Comparison of ENCODE assay signal across 9 cellular contexts in the genomic region with DNA sequence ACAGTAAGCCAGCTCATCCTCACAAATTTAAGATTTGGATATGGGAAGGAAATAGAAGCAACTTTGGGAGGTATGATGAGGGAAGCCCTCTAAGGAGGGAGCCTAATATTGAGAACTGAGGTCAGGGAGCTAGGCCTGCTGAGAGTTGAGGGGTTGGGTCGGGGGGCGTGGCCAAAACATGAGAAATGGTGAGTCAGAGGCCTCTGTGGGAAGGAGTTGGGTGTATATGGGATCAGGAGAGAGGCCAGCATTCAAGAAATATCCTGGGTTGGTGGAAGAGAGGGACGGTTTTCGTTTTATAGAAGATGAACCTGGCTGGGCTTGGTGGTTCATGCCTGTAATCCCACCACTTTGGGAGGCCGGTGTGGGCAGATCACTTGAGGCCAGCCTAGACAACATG. TPM values are rescaled to one million over a fixed set of nuclear protein-coding genes. Genes with fewer than 3 reads are reported as not detected.
DNase-seq lines count a peak whose midpoint lies in the region; ATAC-seq, FAIRE-seq and TF ChIP-seq lines count a peak whose summit lies in the region.
"Had no signal": no experiment of that assay in that cellular context is flagged by ENCODE, and none has a peak within 500 bp of the region (broad histone marks: within the 10 kb centered on the region; RNA-seq: fewer than 3 reads in every experiment).

No MANE protein-coding gene starts in this region.

- H3K4me1 ChIP-seq in DND-41 (ENCODE audit: insufficient read depth, low read length) = peaks cover 21% of the 10 kb centered on the region

- FAIRE-seq in D721Med (lab: Jason Lieb, UNC) = no peak

- ATAC-seq in DND-41 (ENCODE audit: insufficient read depth, low read depth) = peak; percentile 50; the same call in 1 of the 3 replicates

- TF ChIP-seq CTCF in DND-41 (IDR thresholded peaks at IDR 0.05; ENCODE audit: borderline replicate concordance, extremely low read depth, low read length, poor library complexity, severe bottlenecking) (no peak), glutamatergic neuron (IDR thresholded peaks at IDR 0.05; ENCODE audit: partially characterized antibody, unreplicated experiment) (no peak), D721Med (IDR thresholded peaks at IDR 0.05; ENCODE audit: insufficient read depth, missing control alignments) (no peak)

- no peak overlapping the region for H2AFZ ChIP-seq in DND-41 (ENCODE audit: low read depth, low read length)

- peaks cover 3% of the 10 kb centered on the region for H3K27me3 Mint-ChIP-seq in glutamatergic neuron (ENCODE audit: unreplicated experiment)
- H3K27me3 Mint-ChIP-seq: progenitor cell of endocrine pancreas had no signal

- DNase-seq in DND-41 (peak; percentile 31), M059J (ENCODE audit: low read depth) (peak; percentile 90), brain pericyte (ENCODE audit: low read depth, low spot score) (peak; percentile 13), non-pigmented ciliary epithelial cell (ENCODE audit: low read depth) (peak; percentile 56), NCI-H2029 treated with DMSO at 0.1 percent for 48 hours (lab: John Stamatoyannopoulos, UW) (no peak), glutamatergic neuron (no peak), NCI-H526 treated with DMSO at 0.1 percent for 48 hours (lab: John Stamatoyannopoulos, UW) (no peak), D721Med (ENCODE audit: insufficient read length, low spot score) (no peak)

- no peaks in the 10 kb centered on the region for H4K20me1 ChIP-seq in DND-41 (ENCODE audit: insufficient read depth, low read length)

- peaks cover 19% of the 10 kb centered on the region for H3K36me3 Mint-ChIP-seq in glutamatergic neuron (ENCODE audit: unreplicated experiment)

- no peaks in the 10 kb centered on the region for H3K27me3 ChIP-seq in DND-41 (ENCODE audit: insufficient read depth, low read length, poor library complexity)

- H3K36me3 ChIP-seq in DND-41 (ENCODE audit: insufficient read depth, low read length) = peaks cover 88% of the 10 kb centered on the region

- H3K4me3 Mint-ChIP-seq in glutamatergic neuron (ENCODE audit: unreplicated experiment) = no peak overlapping the region

- no peak overlapping the region for H3K4me2 ChIP-seq in DND-41 (ENCODE audit: insufficient read depth, low read length)

- H3K9me3 ChIP-seq in DND-41 (ENCODE audit: insufficient read depth, low read length, severe bottlenecking) = no peaks in the 10 kb centered on the region

- no peak overlapping the region for H3K9ac ChIP-seq in DND-41 (ENCODE audit: low read depth, low read length)

- peaks cover 12% of the 10 kb centered on the region for H3K9me3 Mint-ChIP-seq in glutamatergic neuron (ENCODE audit: unreplicated experiment)

- peaks cover 35% of the 10 kb centered on the region for H3K4me1 Mint-ChIP-seq in glutamatergic neuron (ENCODE audit: low read depth, unreplicated experiment)

- no peak overlapping the region for H3K27ac ChIP-seq in DND-41 (ENCODE audit: low read length)

- peaks cover 23% of the 10 kb centered on the region for H3K79me2 ChIP-seq in DND-41 (ENCODE audit: insufficient read depth, low read length)

- H3K4me3 ChIP-seq in DND-41 (ENCODE audit: low read depth in 1 of 2, low read length in 2 of 2) = no peak overlapping the region

- H3K27ac Mint-ChIP-seq in glutamatergic neuron (ENCODE audit: unreplicated experiment) = no peak overlapping the region
- H3K27ac Mint-ChIP-seq: progenitor cell of endocrine pancreas had no signal

RNA-seq across cellular contexts. Expression of a gene that starts 48.4 kb away (rescaled TPM):
- total RNA-seq in M059J (2014; rRNA removed; shearing (Covaris generic)) = 8.1 and 15.6 TPM in 2 replicates
- 43.0 TPM for total RNA-seq in glutamatergic neuron (ENCODE audit: unreplicated experiment)

RNA-seq across cellular contexts. Expression of a gene that starts 50.5 kb away (rescaled TPM):
- 53.0 and 60.7 TPM in 2 replicates for total RNA-seq in M059J (2014; rRNA removed; shearing (Covaris generic))
- 37.3 TPM for total RNA-seq in glutamatergic neuron (ENCODE audit: unreplicated experiment)

Comparison
In these comparisons a context has a peak if more than half of its experiments do, and no peak if none do; other contexts are left out.
1. DNase-seq: peak in DND-41 (single experiment), M059J (single experiment), brain pericyte (single experiment) and non-pigmented ciliary epithelial cell (single experiment); none in NCI-H2029 treated with DMSO at 0.1 percent for 48 hours (single experiment), glutamatergic neuron (single experiment), NCI-H526 treated with DMSO at 0.1 percent for 48 hours (single experiment) and D721Med (single experiment).